ENCODE assay signal across 8 cellular contexts in the genomic region with DNA sequence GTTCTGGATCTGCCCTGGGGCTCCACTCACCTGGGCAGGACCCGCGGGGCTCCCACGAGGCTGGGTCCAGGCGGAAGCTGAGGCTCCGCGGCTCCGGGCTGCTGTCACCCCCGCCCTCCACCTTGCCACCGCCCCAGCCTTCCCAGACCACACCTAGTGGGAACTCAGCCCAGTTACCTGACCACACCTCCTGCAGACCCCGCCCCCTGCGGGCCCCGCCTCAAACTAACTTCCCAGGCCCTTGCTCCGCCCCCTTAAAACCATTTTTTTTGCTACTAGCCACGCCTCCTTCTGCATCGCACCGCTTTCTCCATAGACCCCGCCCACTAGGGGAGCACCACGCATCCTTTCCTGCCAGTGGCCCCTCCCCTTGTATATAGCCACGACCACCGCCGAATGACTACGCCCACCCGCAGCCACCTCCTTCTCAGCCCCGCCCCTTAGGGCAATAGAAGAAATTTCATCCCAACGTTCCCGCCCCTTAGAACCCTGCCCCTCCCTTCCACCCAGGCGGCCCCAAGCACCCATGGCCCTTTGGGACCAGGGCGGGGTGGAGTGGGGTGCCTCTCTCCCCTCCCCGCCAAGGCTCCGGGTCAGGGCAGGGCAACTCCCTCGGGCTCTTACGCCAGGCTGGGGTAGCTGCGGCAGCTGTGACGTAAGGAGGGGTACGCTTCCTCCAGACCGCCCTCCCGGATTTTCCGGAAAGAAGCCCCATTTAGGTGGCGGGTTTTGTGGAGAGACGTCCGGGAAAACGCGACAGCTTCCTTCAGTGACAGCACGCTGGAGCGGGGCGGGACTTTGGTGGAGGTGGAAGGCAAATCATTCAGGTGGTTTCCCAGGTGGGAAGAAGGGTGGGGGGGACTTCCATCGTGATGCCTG. TPM values are rescaled to one million over a fixed set of nuclear protein-coding genes. Genes with fewer than 3 reads are reported as not detected.
A peak's percentile ranks its signal among the peaks of the same experiment; 100 is the strongest.
DNase-seq lines count a peak whose midpoint lies in the region; ATAC-seq and TF ChIP-seq lines count a peak whose summit lies in the region.

Gene SH2D3A, minus strand, starts transcription at position 79 of the 879 bp plus-strand sequence. CDS start 3,687 bp downstream, outside the sequence.

- intact Hi-C loops in colonic mucosa (cut with DNase I) = no loop called here

- H3K27ac ChIP-seq in colonic mucosa = peak within 1 kb of the TSS; percentile 82

- peak within 1 kb of the TSS; percentile 82 to 98 for H3K9ac ChIP-seq in colonic mucosa (ENCODE audit: low read depth in 2 of 2, low read length in 2 of 2)

- H3K4me3 ChIP-seq in colonic mucosa = peak within 1 kb of the TSS; percentile 37

- H3K9me3 ChIP-seq in colonic mucosa = no peaks in the 10 kb centered on the region

- peak; percentile 92 for DNase-seq in NCI-H2171 treated with DMSO at 0.1 percent for 48 hours (lab: John Stamatoyannopoulos, UW)
- DNase-seq in activated CD4-positive, alpha-beta T cell treated with anti-CD3 and anti-CD28 coated beads for 24 hours (ENCODE audit: low read depth in 2 of 2) = peak; percentile 89 to 93
- peak; percentile 98 for DNase-seq in colonic mucosa
- DNase-seq in medulla oblongata (ENCODE audit: extremely low spot score) = peak; percentile 27
- DNase-seq in stimulated activated CD8-positive, alpha-beta memory T cell treated with anti-CD3 and anti-CD28 coated beads, Interleukin-4, amount 100 ng/mL, for 1 hour (ENCODE audit: low read depth in 2 of 2, low spot score in 1 of 2) = peak; percentile 85 to 90
- DNase-seq in anterior cingulate cortex (lab: John Stamatoyannopoulos, UW) = no peak

- H3K27me3 ChIP-seq in colonic mucosa = no peaks in the 10 kb centered on the region

- H3K4me1 ChIP-seq in colonic mucosa = no peaks in the 10 kb centered on the region

- ATAC-seq in GM18520 (IDR thresholded peaks at IDR 0.05; ENCODE audit: unreplicated experiment) (peak; percentile 68), HG02970 (IDR thresholded peaks at IDR 0.05; ENCODE audit: low FRiP score, unreplicated experiment) (peak; percentile 71)

- no peaks in the 10 kb centered on the region for H3K36me3 ChIP-seq in colonic mucosa

- TF ChIP-seq CTCF in colonic mucosa (IDR thresholded peaks at IDR 0.05) = no peak

RNA-seq across cellular contexts. Expression of gene SH2D3A, which starts in this region (rescaled TPM):
- total RNA-seq in colonic mucosa = 10 to 100 TPM; 34.2 to 44.3 TPM

Comparison
In these comparisons a context has a peak if more than half of its experiments do, and no peak if none do; other contexts are left out.
1. DNase-seq: peak in NCI-H2171 treated with DMSO at 0.1 percent for 48 hours (single experiment), activated CD4-positive, alpha-beta T cell treated with anti-CD3 and anti-CD28 coated beads for 24 hours (2 of 2), colonic mucosa (single experiment), medulla oblongata (single experiment) and stimulated activated CD8-positive, alpha-beta memory T cell treated with anti-CD3 and anti-CD28 coated beads, Interleukin-4, amount 100 ng/mL, for 1 hour (2 of 2); none in anterior cingulate cortex (0 of 58).